1 cellular context compared by ENCODE assay signal in the genomic region with DNA sequence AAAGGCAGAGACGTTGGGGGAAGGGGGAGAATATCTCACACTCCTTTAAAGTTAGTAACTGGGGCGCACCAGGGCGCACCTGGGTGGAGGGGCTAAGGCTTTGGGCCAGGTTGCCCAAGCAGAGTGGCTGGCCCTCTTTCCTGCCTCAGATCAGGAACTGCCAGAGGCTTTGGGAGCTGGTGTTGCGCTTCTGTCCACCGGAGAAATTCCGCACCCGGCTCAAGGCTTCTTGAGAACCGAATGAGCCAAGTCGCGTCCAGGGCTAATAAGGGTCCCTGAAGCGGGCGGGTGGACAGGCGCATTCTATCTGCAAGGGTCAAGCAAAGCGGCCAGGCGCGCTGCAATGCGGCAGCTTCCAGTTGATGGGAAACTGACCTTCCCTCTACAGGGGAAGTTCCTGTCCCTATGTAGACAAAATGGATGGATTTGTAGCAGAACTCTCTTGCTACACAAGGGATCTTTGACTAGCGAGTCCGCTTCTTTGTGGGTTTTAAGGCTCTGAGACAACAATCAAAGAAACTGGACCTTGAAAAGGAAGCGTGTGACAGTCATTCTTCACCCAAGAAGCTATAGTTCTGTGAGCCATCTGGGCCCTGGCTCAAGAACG.
TF ChIP-seq lines count a peak whose summit lies in the region.

No MANE protein-coding gene starts in this region.

TF ChIP-seq in K562, 482 proteins besides CTCF, POLR2A, EP300 and RAD21:
- TF ChIP-seq DDX20 (tag; IDR thresholded peaks at IDR 0.05; ENCODE audit: low read depth) (no peak), FOXP1 (CRISPR knock-in tag; IDR thresholded peaks at IDR 0.05) (no peak), ETV5 (CRISPR knock-in tag; IDR thresholded peaks at IDR 0.05; ENCODE audit: low read depth) (no peak), ZNF197 (CRISPR knock-in tag; IDR thresholded peaks at IDR 0.05; ENCODE audit: low read depth) (no peak), ZNF778 (CRISPR knock-in tag; IDR thresholded peaks at IDR 0.05) (no peak), YY1 (IDR thresholded peaks at IDR 0.05; ENCODE audit: borderline replicate concordance in 1 of 3, control insufficient read depth in 1 of 3, extremely low read depth in 1 of 3, insufficient read depth in 3 of 3, insufficient read length in 1 of 3, insufficient replicate concordance in 2 of 3, low read depth in 1 of 3, low read length in 2 of 3) (no peak), ZNF699 (CRISPR knock-in tag; IDR thresholded peaks at IDR 0.05; ENCODE audit: insufficient replicate concordance) (no peak), ZNF146 (CRISPR knock-in tag; IDR thresholded peaks at IDR 0.05; ENCODE audit: unreplicated experiment) (no peak), HEY1 (CRISPR knock-in tag; IDR thresholded peaks at IDR 0.05; ENCODE audit: borderline replicate concordance) (no peak), FOXK2 (conservative IDR thresholded peaks at IDR 0.05 in 1 of 2, IDR thresholded peaks at IDR 0.05 in 1 of 2; ENCODE audit: low read depth in 2 of 2) (no peak), SMARCC2 (IDR thresholded peaks at IDR 0.05; ENCODE audit: low read depth) (no peak), RB1 (IDR thresholded peaks at IDR 0.05; ENCODE audit: low read depth) (no peak), HNRNPUL1 (IDR thresholded peaks at IDR 0.05; ENCODE audit: low read length) (no peak), SRF (CRISPR knock-in tag; IDR thresholded peaks at IDR 0.05) (no peak), ELF1 (tag; IDR thresholded peaks at IDR 0.05) (no peak), XRCC4 (IDR thresholded peaks at IDR 0.05; ENCODE audit: extremely low read depth, insufficient read depth, insufficient read length) (no peak), TEAD1 (CRISPR knock-in tag; IDR thresholded peaks at IDR 0.05) (no peak)
- TF ChIP-seq, protein P1, sequence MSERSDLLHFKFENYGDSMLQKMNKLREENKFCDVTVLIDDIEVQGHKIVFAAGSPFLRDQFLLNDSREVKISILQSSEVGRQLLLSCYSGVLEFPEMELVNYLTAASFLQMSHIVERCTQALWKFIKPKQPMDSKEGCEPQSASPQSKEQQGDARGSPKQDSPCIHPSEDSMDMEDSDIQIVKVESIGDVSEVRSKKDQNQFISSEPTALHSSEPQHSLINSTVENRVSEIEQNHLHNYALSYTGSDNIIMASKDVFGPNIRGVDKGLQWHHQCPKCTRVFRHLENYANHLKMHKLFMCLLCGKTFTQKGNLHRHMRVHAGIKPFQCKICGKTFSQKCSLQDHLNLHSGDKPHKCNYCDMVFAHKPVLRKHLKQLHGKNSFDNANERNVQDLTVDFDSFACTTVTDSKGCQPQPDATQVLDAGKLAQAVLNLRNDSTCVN (CRISPR knock-in tag; IDR thresholded peaks at IDR 0.05): no peak
- TF ChIP-seq, protein P2, sequence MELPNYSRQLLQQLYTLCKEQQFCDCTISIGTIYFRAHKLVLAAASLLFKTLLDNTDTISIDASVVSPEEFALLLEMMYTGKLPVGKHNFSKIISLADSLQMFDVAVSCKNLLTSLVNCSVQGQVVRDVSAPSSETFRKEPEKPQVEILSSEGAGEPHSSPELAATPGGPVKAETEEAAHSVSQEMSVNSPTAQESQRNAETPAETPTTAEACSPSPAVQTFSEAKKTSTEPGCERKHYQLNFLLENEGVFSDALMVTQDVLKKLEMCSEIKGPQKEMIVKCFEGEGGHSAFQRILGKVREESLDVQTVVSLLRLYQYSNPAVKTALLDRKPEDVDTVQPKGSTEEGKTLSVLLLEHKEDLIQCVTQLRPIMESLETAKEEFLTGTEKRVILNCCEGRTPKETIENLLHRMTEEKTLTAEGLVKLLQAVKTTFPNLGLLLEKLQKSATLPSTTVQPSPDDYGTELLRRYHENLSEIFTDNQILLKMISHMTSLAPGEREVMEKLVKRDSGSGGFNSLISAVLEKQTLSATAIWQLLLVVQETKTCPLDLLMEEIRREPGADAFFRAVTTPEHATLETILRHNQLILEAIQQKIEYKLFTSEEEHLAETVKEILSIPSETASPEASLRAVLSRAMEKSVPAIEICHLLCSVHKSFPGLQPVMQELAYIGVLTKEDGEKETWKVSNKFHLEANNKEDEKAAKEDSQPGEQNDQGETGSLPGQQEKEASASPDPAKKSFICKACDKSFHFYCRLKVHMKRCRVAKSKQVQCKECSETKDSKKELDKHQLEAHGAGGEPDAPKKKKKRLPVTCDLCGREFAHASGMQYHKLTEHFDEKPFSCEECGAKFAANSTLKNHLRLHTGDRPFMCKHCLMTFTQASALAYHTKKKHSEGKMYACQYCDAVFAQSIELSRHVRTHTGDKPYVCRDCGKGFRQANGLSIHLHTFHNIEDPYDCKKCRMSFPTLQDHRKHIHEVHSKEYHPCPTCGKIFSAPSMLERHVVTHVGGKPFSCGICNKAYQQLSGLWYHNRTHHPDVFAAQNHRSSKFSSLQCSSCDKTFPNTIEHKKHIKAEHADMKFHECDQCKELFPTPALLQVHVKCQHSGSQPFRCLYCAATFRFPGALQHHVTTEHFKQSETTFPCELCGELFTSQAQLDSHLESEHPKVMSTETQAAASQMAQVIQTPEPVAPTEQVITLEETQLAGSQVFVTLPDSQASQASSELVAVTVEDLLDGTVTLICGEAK (IDR thresholded peaks at IDR 0.05): no peak
- TF ChIP-seq, protein P2 (CRISPR knock-in tag; IDR thresholded peaks at IDR 0.05): no peak
